In the genomic region with DNA sequence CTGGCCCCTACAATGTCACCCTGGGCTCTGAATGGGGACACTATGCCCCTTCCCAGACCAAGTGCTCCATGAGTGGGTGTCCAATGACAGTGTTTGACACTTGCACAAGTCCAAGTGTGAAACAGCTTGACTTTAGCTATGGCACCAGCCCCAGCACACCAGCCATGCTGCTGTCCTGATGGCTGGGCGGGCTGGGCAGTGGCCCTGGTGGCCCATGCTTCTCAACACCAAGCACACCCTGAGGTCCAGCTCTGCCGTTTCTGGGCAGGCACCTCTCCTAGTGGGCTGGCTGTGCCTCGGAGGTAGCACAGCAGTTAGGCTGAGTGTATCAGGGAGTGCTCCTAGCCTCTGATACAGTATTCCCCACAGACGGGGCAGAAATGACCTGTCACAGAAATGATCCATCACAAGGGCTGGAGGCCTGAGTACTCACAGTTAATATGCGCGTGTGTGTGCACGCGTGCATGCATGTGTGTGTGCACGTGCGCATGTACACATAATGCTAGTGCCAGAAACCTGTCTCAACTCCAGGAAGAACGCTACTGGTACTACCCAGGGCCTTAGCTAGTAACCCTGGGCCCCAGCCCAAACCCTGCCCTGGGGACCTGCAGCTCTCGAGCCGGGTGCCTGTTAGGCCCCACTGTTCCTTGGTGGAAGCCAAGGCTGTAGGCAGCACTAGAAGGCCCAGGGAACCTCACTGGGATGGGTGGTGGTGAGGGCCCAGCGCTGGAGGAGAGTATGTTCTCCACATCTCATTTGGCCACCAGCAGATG, we compare ENCODE assay signal across 1 cellular context.
TF ChIP-seq lines count a peak whose summit lies in the region.

No MANE protein-coding gene starts in this region.

TF ChIP-seq in GM23338, 12 proteins besides CTCF, POLR2A, EP300 and RAD21 (continued from another document):
- TF ChIP-seq REST (IDR thresholded peaks at IDR 0.05; ENCODE audit: unreplicated experiment) (no peak), POLR2AphosphoS5 (IDR thresholded peaks at IDR 0.05; ENCODE audit: low read depth) (no peak)
